ENCODE assay signal across 11 cellular contexts in genomic region chr3:192887047-192887446, GRCh38. TPM values are rescaled to one million over a fixed set of nuclear protein-coding genes. Genes with fewer than 3 reads are reported as not detected.
DNase-seq lines count a peak whose midpoint lies in the region; ATAC-seq and TF ChIP-seq lines count a peak whose summit lies in the region.
"Had no signal": no experiment of that assay in that cellular context is flagged by ENCODE, and none has a peak within 500 bp of the region (broad histone marks: within the 10 kb centered on the region; RNA-seq: fewer than 3 reads in every experiment).

No MANE protein-coding gene starts in this region.

- no peaks in the 10 kb centered on the region for H3K27me3 ChIP-seq in fibroblast of lung (ENCODE audit: control insufficient read depth, insufficient read depth, low read length)

- H4K20me1 ChIP-seq in fibroblast of lung (ENCODE audit: control insufficient read depth, extremely low read depth, insufficient read depth, low read length) = no peaks in the 10 kb centered on the region

- peaks cover 36% of the 10 kb centered on the region for H3K4me1 Mint-ChIP-seq in progenitor cell of endocrine pancreas (ENCODE audit: low read depth)

- no peak overlapping the region for H3K9ac ChIP-seq in fibroblast of lung (ENCODE audit: insufficient read depth, low read length)

- in situ Hi-C loops in SK-MEL-5 (cut with HindIII; ENCODE audit: low pct_unique_long_range_greater_than_20kb, low sequenced_read_pairs) = no loop called here

- no peak overlapping the region for H3K4me2 ChIP-seq in fibroblast of lung (ENCODE audit: extremely low read depth, insufficient read depth, low read length)

- H3K27ac ChIP-seq in fibroblast of lung (ENCODE audit: insufficient read depth, low read length) = peak overlapping the region; percentile 59
- H3K27ac ChIP-seq: 22Rv1 had no signal

- peaks cover 37% of the 10 kb centered on the region for H3K4me1 ChIP-seq in fibroblast of lung (ENCODE audit: control insufficient read depth, extremely low read depth, insufficient read depth, low read length)

- peaks cover 40% of the 10 kb centered on the region for H3K79me2 ChIP-seq in fibroblast of lung (ENCODE audit: control insufficient read depth, insufficient read depth, low read length)

- H3K9me3 Mint-ChIP-seq in progenitor cell of endocrine pancreas (ENCODE audit: low read depth) = no peaks in the 10 kb centered on the region

- H3K4me3 ChIP-seq in fibroblast of lung (replicated peaks in 1 of 4; ENCODE audit: control extremely low read depth in 1 of 4, insufficient read depth in 1 of 4, low read depth in 3 of 4, low read length in 4 of 4) = no peak overlapping the region

- H3K27ac Mint-ChIP-seq in progenitor cell of endocrine pancreas = peak overlapping the region; percentile 67

- no peak for DNase-seq in activated CD4-positive, CD25-positive, alpha-beta regulatory T cell treated with anti-CD3 and anti-CD28 coated beads, Interleukin-2, amount 50 U/mL, for 72 hours
- DNase-seq in SK-MEL-5 (ENCODE audit: low read depth, low spot score) (peak; percentile 94), fibroblast of lung (ENCODE audit: low read depth in 2 of 2) (peak; percentile 56 to 97), progenitor cell of endocrine pancreas (ENCODE audit: low spot score, unreplicated experiment) (no peak), mesenteric fat pad (ENCODE audit: low spot score) (no peak), NCI-H2081 treated with DMSO at 0.1 percent for 48 hours (lab: John Stamatoyannopoulos, UW) (no peak), hippocampal formation (lab: John Stamatoyannopoulos, UW) (no peak)
- DNase-seq: activated CD8-positive, alpha-beta memory T cell treated with anti-CD3 and anti-CD28 coated beads, Interleukin-2, amount 50 U/mL, for 4 hours; RPMI8226 had no signal

- no peaks in the 10 kb centered on the region for H3K27me3 Mint-ChIP-seq in progenitor cell of endocrine pancreas

- peak; percentile 30 to 39 for ATAC-seq in activated CD4-positive, CD25-positive, alpha-beta regulatory T cell treated with anti-CD3 and anti-CD28 coated beads, Interleukin-2, amount 50 U/mL, for 24 hours

- no peak overlapping the region for H2AFZ ChIP-seq in fibroblast of lung (ENCODE audit: low read length)

- peaks cover 2% of the 10 kb centered on the region for H3K36me3 Mint-ChIP-seq in progenitor cell of endocrine pancreas (ENCODE audit: insufficient read depth)

- no peaks in the 10 kb centered on the region for H3K9me3 ChIP-seq in fibroblast of lung (ENCODE audit: control insufficient read depth, insufficient read depth, low read depth, low read length)

- no peak for TF ChIP-seq CTCF in fibroblast of lung (conservative IDR thresholded peaks at IDR 0.05 in 1 of 2, IDR thresholded peaks at IDR 0.05 in 1 of 2; ENCODE audit: low read depth in 1 of 2, low read length in 2 of 2)
- no peak for TF ChIP-seq CTCF in progenitor cell of endocrine pancreas (IDR thresholded peaks at IDR 0.05; ENCODE audit: unreplicated experiment)

- no peaks in the 10 kb centered on the region for H3K36me3 ChIP-seq in fibroblast of lung (ENCODE audit: control insufficient read depth, insufficient read depth, low read length)

- H3K4me3 Mint-ChIP-seq in progenitor cell of endocrine pancreas (ENCODE audit: low read depth) = no peak overlapping the region

RNA-seq across cellular contexts. Expression of gene MB21D2, which starts 30.6 kb away (rescaled TPM):
- total RNA-seq in SK-MEL-5 (2014; rRNA removed; shearing (Covaris generic)) = 9.5 and 9.9 TPM in 2 replicates
- polyA plus RNA-seq in SK-MEL-5 (2015; cell fraction: cytosol; rRNA removed) = 6.2 and 8.3 TPM in 2 replicates
- 2.3 and 3.5 TPM in 2 replicates for polyA plus RNA-seq in SK-MEL-5 (2015; cell fraction: nucleus; rRNA removed)
- total RNA-seq in fibroblast of lung (3.5 and 3.6 TPM in 2 replicates), progenitor cell of endocrine pancreas (12.5 and 13.4 TPM in 2 replicates), mesenteric fat pad (3.3 TPM)
- 11.2 and 11.4 TPM in 2 replicates for polyA plus RNA-seq in fibroblast of lung
- 7.5 and 8.7 TPM in 2 replicates for polyA plus RNA-seq in fibroblast of lung (2012)
- 23.7 and 26.6 TPM in 2 replicates for polyA minus RNA-seq in fibroblast of lung (ENCODE audit: low replicate concordance)

Comparison
In these comparisons a context has a peak if more than half of its experiments do, and no peak if none do; other contexts are left out.
1. DNase-seq: peak in SK-MEL-5 (single experiment) and fibroblast of lung (2 of 2); none in activated CD4-positive, CD25-positive, alpha-beta regulatory T cell treated with anti-CD3 and anti-CD28 coated beads, Interleukin-2, amount 50 U/mL, for 72 hours (single experiment), progenitor cell of endocrine pancreas (single experiment), mesenteric fat pad (single experiment), NCI-H2081 treated with DMSO at 0.1 percent for 48 hours (single experiment) and hippocampal formation (0 of 2).